16 cellular contexts compared by ENCODE assay signal in the genomic region with DNA sequence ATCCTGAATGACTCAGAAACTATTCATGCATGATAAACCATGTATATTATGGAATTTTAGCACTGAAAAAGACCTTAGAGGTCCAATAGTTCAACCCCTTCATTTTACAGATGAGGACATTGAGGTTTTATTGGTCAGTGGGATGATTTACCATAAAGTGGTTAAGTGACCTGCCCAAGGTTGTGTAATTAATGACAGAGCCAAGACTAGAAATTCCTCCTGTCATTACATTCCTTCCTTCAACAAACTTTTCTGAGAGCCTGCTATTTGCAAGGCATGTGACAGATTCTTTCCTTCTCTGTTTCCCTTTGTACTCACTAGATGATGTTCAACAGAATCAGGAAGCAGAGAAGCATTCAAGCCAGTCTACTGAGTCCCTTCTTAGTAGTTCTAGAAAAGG.
A peak's percentile ranks its signal among the peaks of the same experiment; 100 is the strongest.
DNase-seq lines count a peak whose midpoint lies in the region; ATAC-seq and TF ChIP-seq lines count a peak whose summit lies in the region.
"Had no signal": no experiment of that assay in that cellular context is flagged by ENCODE, and none has a peak within 500 bp of the region (broad histone marks: within the 10 kb centered on the region; RNA-seq: fewer than 3 reads in every experiment).

No MANE protein-coding gene starts in this region.

- peaks cover 53% of the 10 kb centered on the region for H3K4me1 Mint-ChIP-seq in nephron

- ATAC-seq in GM21717 (IDR thresholded peaks at IDR 0.05; ENCODE audit: unreplicated experiment) (no peak), GM18517 (IDR thresholded peaks at IDR 0.05; ENCODE audit: unreplicated experiment) (no peak), GM19455 (IDR thresholded peaks at IDR 0.05; ENCODE audit: unreplicated experiment) (no peak)
- ATAC-seq: K562 had no signal

- H3K9me3 Mint-ChIP-seq in nephron = no peaks in the 10 kb centered on the region
- H3K9me3 Mint-ChIP-seq: activated naive CD4-positive, alpha-beta T cell treated with anti-CD3 and anti-CD28 coated beads for 36 hours had no signal

- no peaks in the 10 kb centered on the region for H3K27me3 Mint-ChIP-seq in nephron (ENCODE audit: low read depth)

- no peak for TF ChIP-seq CTCF in nephron (IDR thresholded peaks at IDR 0.05; ENCODE audit: unreplicated experiment in 3 of 3)

- peak overlapping the region; percentile 2 to 45 (median 29) for H3K27ac Mint-ChIP-seq in nephron
- H3K27ac Mint-ChIP-seq: activated naive CD4-positive, alpha-beta T cell treated with anti-CD3 and anti-CD28 coated beads for 36 hours had no signal

- DNase-seq in EL = peak; percentile 2
- peak; percentile 88 for DNase-seq in RPMI7951 (ENCODE audit: low read depth)
- DNase-seq in foreskin melanocyte = peak; percentile 14
- no peak for DNase-seq in NCI-H2196 treated with DMSO at 0.1 percent for 48 hours (lab: John Stamatoyannopoulos, UW; ENCODE audit: unreplicated experiment)
- DNase-seq: activated CD4-positive, alpha-beta T cell treated with anti-CD3 and anti-CD28 coated beads, Interleukin-2, amount 50 U/mL, for 48 hours; activated naive CD4-positive, alpha-beta T cell treated with anti-CD3 and anti-CD28 coated beads for 36 hours; AML-193; esophagus squamous epithelium; NCI-H1048; Peyer's patch; stimulated activated CD4-positive, alpha-beta T cell treated with anti-CD3 and anti-CD28 coated beads, Interleukin-2, amount 100 ng/mL, for 48 hours had no signal

- H3K4me3 Mint-ChIP-seq in nephron = no peak overlapping the region
- H3K4me3 Mint-ChIP-seq: activated naive CD4-positive, alpha-beta T cell treated with anti-CD3 and anti-CD28 coated beads for 36 hours had no signal

- H3K36me3 Mint-ChIP-seq in nephron (ENCODE audit: low read depth) = no peaks in the 10 kb centered on the region
